ENCODE assay signal across 8 cellular contexts in the genomic region with DNA sequence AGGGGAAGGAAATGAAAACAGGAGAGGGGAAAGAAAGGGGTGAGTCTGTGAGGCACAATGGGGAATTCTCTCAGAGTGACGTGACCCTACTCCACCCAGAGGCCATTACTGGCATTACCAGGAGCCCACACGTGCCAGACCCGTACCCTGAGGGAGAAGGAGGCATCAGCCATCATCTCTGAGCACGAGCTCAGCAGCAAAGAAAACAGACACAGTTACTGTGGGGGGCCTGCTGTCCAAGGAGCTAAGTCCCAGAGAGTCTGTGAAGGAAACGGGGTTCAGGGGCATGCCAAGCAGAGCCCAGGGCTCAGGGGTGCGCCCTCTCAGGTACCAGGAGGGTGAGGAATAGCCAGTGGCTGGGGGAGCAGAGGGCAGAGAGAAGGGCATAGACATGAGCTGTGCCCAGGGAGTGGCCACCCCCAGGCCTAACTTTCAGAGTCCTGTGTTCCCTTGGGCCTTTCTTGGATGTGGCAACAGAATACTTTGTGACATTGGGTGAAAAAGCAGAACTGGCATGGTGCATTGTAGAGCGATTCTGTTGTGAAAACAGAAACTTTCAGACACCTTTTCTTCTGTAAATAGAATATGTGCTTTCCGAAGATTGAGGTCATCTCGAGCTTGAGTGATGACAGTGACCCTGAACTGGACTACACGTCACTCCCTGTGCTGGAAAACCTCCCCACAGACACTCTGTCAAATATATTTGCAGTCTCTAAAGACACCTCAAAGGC. TPM values are rescaled to one million over a fixed set of nuclear protein-coding genes. Genes with fewer than 3 reads are reported as not detected.
DNase-seq lines count a peak whose midpoint lies in the region; ATAC-seq and TF ChIP-seq lines count a peak whose summit lies in the region.

No MANE protein-coding gene starts in this region.

- peaks cover 0 to 31% of the 10 kb centered on the region in 2 donors for H3K36me3 ChIP-seq in left lung

- TF ChIP-seq CTCF in GM10266 (IDR thresholded peaks at IDR 0.05; ENCODE audit: control insufficient read depth, insufficient read depth, low read depth, missing control alignments) (peak; percentile 88), left lung (IDR thresholded peaks at IDR 0.05) (peak; percentile 71 to 81)

- no peak overlapping the region for H3K4me3 ChIP-seq in left lung

- peak; percentile 81 for DNase-seq in GM10266 (ENCODE audit: extremely low spot score)
- DNase-seq in HEK293T (ENCODE audit: extremely low spot score) = peak; percentile 42
- DNase-seq in NCI-H1092 (lab: John Stamatoyannopoulos, UW) = peak; percentile 27
- DNase-seq in UCSD-AML1 (lab: John Stamatoyannopoulos, UW; ENCODE audit: unreplicated experiment) = peak; percentile 38
- peak; percentile 17 for DNase-seq in central memory CD4-positive, alpha-beta T cell
- peak in 1 of 2 donors; percentile 56 for DNase-seq in left lung
- DNase-seq in stimulated activated CD8-positive, alpha-beta memory T cell treated with anti-CD3 and anti-CD28 coated beads, Interleukin-7, amount 100 ng/mL, for 24 hours (ENCODE audit: low read depth) = peak; percentile 41
- DNase-seq in NCI-H2196 (lab: John Stamatoyannopoulos, UW; ENCODE audit: unreplicated experiment) = no peak

- intact Hi-C loops in left lung (cut with DNase I) = no loop called here

- H3K9me3 ChIP-seq in left lung = no peaks in the 10 kb centered on the region

- H3K4me1 ChIP-seq in left lung = peaks cover 17 to 36% of the 10 kb centered on the region in 2 donors

- ATAC-seq in left lung = peak; percentile 82

- CTCF ChIA-PET in HEK293T (lab: Yijun Ruan, JAX) = interaction anchor here (1.3 to 2.0 kb wide), 2 partner anchors 11 to 91 kb away, joined by 5 to 7 read pairs; a partner anchor contains a TSS

- H3K27me3 ChIP-seq in left lung = no peaks in the 10 kb centered on the region

- H3K27ac ChIP-seq in left lung = peak overlapping the region in 1 of 2 donors; percentile 73

- POLR2A ChIA-PET in HEK293T (lab: Yijun Ruan, JAX) = interaction anchor here (1.0 to 1.3 kb wide), 2 partner anchors 20 to 30 kb away, joined by 3 read pairs; a partner anchor contains a TSS

TF ChIP-seq in HEK293T, 16 proteins besides CTCF, POLR2A, EP300 and RAD21:
- TF ChIP-seq FOXA1 (IDR thresholded peaks at IDR 0.05) = no peak
- TF ChIP-seq BHLHE40 (IDR thresholded peaks at IDR 0.05; ENCODE audit: borderline replicate concordance) = no peak
- no peak for TF ChIP-seq SP1 (IDR thresholded peaks at IDR 0.05)
- no peak for TF ChIP-seq NFRKB (IDR thresholded peaks at IDR 0.05)
- TF ChIP-seq ARNT (IDR thresholded peaks at IDR 0.05) = no peak
- TF ChIP-seq L3MBTL2 (conservative IDR thresholded peaks at IDR 0.05) = no peak
- no peak for TF ChIP-seq FOXK2 (IDR thresholded peaks at IDR 0.05)
- TF ChIP-seq ZNF384 (IDR thresholded peaks at IDR 0.05) = no peak
- no peak for TF ChIP-seq TARDBP (IDR thresholded peaks at IDR 0.05)
- TF ChIP-seq, protein P1, sequence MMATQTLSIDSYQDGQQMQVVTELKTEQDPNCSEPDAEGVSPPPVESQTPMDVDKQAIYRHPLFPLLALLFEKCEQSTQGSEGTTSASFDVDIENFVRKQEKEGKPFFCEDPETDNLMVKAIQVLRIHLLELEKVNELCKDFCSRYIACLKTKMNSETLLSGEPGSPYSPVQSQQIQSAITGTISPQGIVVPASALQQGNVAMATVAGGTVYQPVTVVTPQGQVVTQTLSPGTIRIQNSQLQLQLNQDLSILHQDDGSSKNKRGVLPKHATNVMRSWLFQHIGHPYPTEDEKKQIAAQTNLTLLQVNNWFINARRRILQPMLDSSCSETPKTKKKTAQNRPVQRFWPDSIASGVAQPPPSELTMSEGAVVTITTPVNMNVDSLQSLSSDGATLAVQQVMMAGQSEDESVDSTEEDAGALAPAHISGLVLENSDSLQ (IDR thresholded peaks at IDR 0.05) = no peak
- no peak for TF ChIP-seq ELF4 (IDR thresholded peaks at IDR 0.05)
- TF ChIP-seq CTBP1 (IDR thresholded peaks at IDR 0.05; ENCODE audit: borderline replicate concordance) = no peak

RNA-seq across cellular contexts. Expression of a gene that starts 11.3 kb away (rescaled TPM):
- 10 to 100 TPM; 49.2 to 50.0 TPM for total RNA-seq in left lung

RNA-seq across cellular contexts. Expression of a gene that starts 15.4 kb away (rescaled TPM):
- under 1 TPM; 0.09 to 0.24 TPM for total RNA-seq in left lung

RNA-seq across cellular contexts. Expression of a gene that starts 30.4 kb away (rescaled TPM):
- 10 to 100 TPM in 1 of 2 donors, under 1 TPM in 1; 0.85 to 10.3 TPM for total RNA-seq in left lung

RNA-seq across cellular contexts. Expression of a gene that starts 30.5 kb away (rescaled TPM):
- total RNA-seq in left lung = 10 to 100 TPM; 26.0 to 27.8 TPM

RNA-seq across cellular contexts. Expression of a gene that starts 58.8 kb away (rescaled TPM):
- 100 to 1,000 TPM in 1 of 2 donors, 10 to 100 TPM in 1; 86.4 to 102 TPM for total RNA-seq in left lung
